ENCODE assay signal across 8 cellular contexts in genomic region chr16:48608452-48608851, GRCh38. TPM values are rescaled to one million over a fixed set of nuclear protein-coding genes. Genes with fewer than 3 reads are reported as not detected.
DNase-seq lines count a peak whose midpoint lies in the region; ATAC-seq and TF ChIP-seq lines count a peak whose summit lies in the region.

No MANE protein-coding gene starts in this region.

- TF ChIP-seq CTCF in AG04449 (IDR thresholded peaks at IDR 0.05; ENCODE audit: insufficient read depth, low read length, missing control alignments) (no peak), brain (conservative IDR thresholded peaks at IDR 0.05) (no peak), mesothelial cell of epicardium (IDR thresholded peaks at IDR 0.05; ENCODE audit: unreplicated experiment) (no peak)

- no peaks in the 10 kb centered on the region for H3K9me3 ChIP-seq in HUES64 (ENCODE audit: insufficient read depth, low read depth, low read length)
- H3K9me3 ChIP-seq in naive thymus-derived CD4-positive, alpha-beta T cell (ENCODE audit: control insufficient read depth in 2 of 3, low read length in 3 of 3): no peaks in the 10 kb centered on the region

- 43% methylated on average over 2 of the region's 3 CpGs for WGBS in HUES64

- peak overlapping the region; percentile 22; the same call in 1 of the 2 replicates for H3K27ac ChIP-seq in HUES64 (ENCODE audit: low read depth, low read length)
- H3K27ac ChIP-seq in naive thymus-derived CD4-positive, alpha-beta T cell (ENCODE audit: low read depth, low read length): peak overlapping the region; percentile 94

- H3K4me1 Mint-ChIP-seq in brain (peaks cover 25% of the 10 kb centered on the region), mesothelial cell of epicardium (peaks cover 25% of the 10 kb centered on the region)
- H3K4me1 Mint-ChIP-seq in naive thymus-derived CD4-positive, alpha-beta T cell: peaks cover 28 to 49% (median 42%) of the 10 kb centered on the region in 7 donors

- H3K36me3 Mint-ChIP-seq in brain: peaks cover 8% of the 10 kb centered on the region
- H3K36me3 Mint-ChIP-seq in naive thymus-derived CD4-positive, alpha-beta T cell: peaks cover 4 to 10% (median 8%) of the 10 kb centered on the region in 5 donors
- no peaks in the 10 kb centered on the region for H3K36me3 Mint-ChIP-seq in mesothelial cell of epicardium

- H3K4me1 ChIP-seq in HUES64 (ENCODE audit: insufficient read depth, low read length): peaks cover 48% of the 10 kb centered on the region
- peaks cover 65 to 80% of the 10 kb centered on the region in 2 donors for H3K4me1 ChIP-seq in naive thymus-derived CD4-positive, alpha-beta T cell (ENCODE audit: control insufficient read depth in 2 of 2, insufficient read depth in 2 of 2, low read length in 2 of 2)

- POLR2A ChIA-PET in AG04449 (lab: Yijun Ruan, JAX): no interaction called here
- POLR2A ChIA-PET in naive thymus-derived CD4-positive, alpha-beta T cell (lab: Charles Lee): interaction anchor here (0.6 to 3.1 kb wide), 4 partner anchors 10 to 63 kb away, joined by 3 to 17 read pairs (median 4); no protein-coding TSS in a partner anchor

- peak overlapping the region; percentile 97 for H3K4me3 ChIP-seq in AG04449 (ENCODE audit: low read depth, low read length)
- H3K4me3 ChIP-seq in HUES64 (ENCODE audit: low read length): peak overlapping the region; percentile 97
- peak overlapping the region; percentile 66 for H3K4me3 ChIP-seq in naive thymus-derived CD4-positive, alpha-beta T cell (ENCODE audit: low read length)

- H3K9ac ChIP-seq in HUES64 (ENCODE audit: low read depth, low read length): no peak overlapping the region; the same call in 1 of the 2 replicates

- H3K9me3 Mint-ChIP-seq in brain: peaks cover 0 to 15% (median 8%) of the 10 kb centered on the region in 5 experiments
- H3K9me3 Mint-ChIP-seq in naive thymus-derived CD4-positive, alpha-beta T cell: peaks cover 0 to 7% (median 4%) of the 10 kb centered on the region in 11 donors
- no peaks in the 10 kb centered on the region for H3K9me3 Mint-ChIP-seq in mesothelial cell of epicardium

- H3K27me3 Mint-ChIP-seq in brain (peaks cover 21% of the 10 kb centered on the region), mesothelial cell of epicardium (ENCODE audit: low read depth) (no peaks in the 10 kb centered on the region)
- H3K27me3 Mint-ChIP-seq in naive thymus-derived CD4-positive, alpha-beta T cell: no peaks in the 10 kb centered on the region

- CTCF ChIA-PET in AG04449 (lab: Yijun Ruan, JAX): interaction anchor here (2.8 kb wide), 1 partner anchor 15 kb away, joined by 16 read pairs; no protein-coding TSS in a partner anchor
- CTCF ChIA-PET in naive thymus-derived CD4-positive, alpha-beta T cell (lab: Charles Lee): interaction anchor here (0.6 to 6.6 kb wide), 2 partner anchors 14 to 224 kb away, joined by 5 to 32 read pairs; no protein-coding TSS in a partner anchor

- intact Hi-C loops in naive thymus-derived CD4-positive, alpha-beta T cell (cut with micrococcal nuclease): loop anchor here (1.0 to 10.0 kb wide), 6 partner anchors 14 to 1636 kb away; partner anchors contain the start of genes DNAJA2 (in 1 of the 2) and TENT4B (in 1 of the 2)

- ATAC-seq in GM18909 (IDR thresholded peaks at IDR 0.05; ENCODE audit: poor library complexity, unreplicated experiment): peak; percentile 36
- ATAC-seq in naive thymus-derived CD4-positive, alpha-beta T cell: no peak
- no peak for ATAC-seq in GM21360 (IDR thresholded peaks at IDR 0.05; ENCODE audit: unreplicated experiment)

- H3K27ac Mint-ChIP-seq in brain (peak overlapping the region in 4 of 5 experiments; percentile 86 to 95 (median 88)), mesothelial cell of epicardium (no peak overlapping the region)
- H3K27ac Mint-ChIP-seq in naive thymus-derived CD4-positive, alpha-beta T cell: peak overlapping the region in 7 of 9 donors; percentile 88 to 96 (median 90)

- DNase-seq in AG04449 (ENCODE audit: low read depth, low spot score): no peak
- peak in 7 of 9 donors; percentile 14 to 59 (median 31) for DNase-seq in naive thymus-derived CD4-positive, alpha-beta T cell
- DNase-seq in AG08396 (ENCODE audit: low spot score): no peak
- DNase-seq in mesothelial cell of epicardium (ENCODE audit: low spot score in 2 of 2, unreplicated experiment in 2 of 2): no peak

- H3K4me3 Mint-ChIP-seq in brain: no peak overlapping the region
- peak overlapping the region in 1 of 10 donors; percentile 95 for H3K4me3 Mint-ChIP-seq in naive thymus-derived CD4-positive, alpha-beta T cell
- H3K4me3 Mint-ChIP-seq in mesothelial cell of epicardium: no peak overlapping the region

- H3K27me3 ChIP-seq in HUES64 (ENCODE audit: insufficient read depth, low read length): no peaks in the 10 kb centered on the region
- H3K27me3 ChIP-seq in naive thymus-derived CD4-positive, alpha-beta T cell (ENCODE audit: control insufficient read depth in 2 of 2, insufficient read depth in 2 of 2, low read length in 2 of 2): no peaks in the 10 kb centered on the region

- no peaks in the 10 kb centered on the region; the same call in 1 of the 2 replicates for H3K36me3 ChIP-seq in HUES64 (ENCODE audit: insufficient read depth, low read length)
- H3K36me3 ChIP-seq in naive thymus-derived CD4-positive, alpha-beta T cell (ENCODE audit: control insufficient read depth in 2 of 3, insufficient read depth in 3 of 3, low read length in 3 of 3): peaks cover 0 to 4% (median 0%) of the 10 kb centered on the region in 3 experiments

RNA-seq across cellular contexts. Expression of gene N4BP1, which starts 1.5 kb away (rescaled TPM):
- polyA plus RNA-seq in HUES64 (2013, experiment 1 of 2): 18.3 TPM
- polyA plus RNA-seq in HUES64 (2013, experiment 2 of 2): 26.1 TPM
- 16.4 TPM for polyA plus RNA-seq in brain (ENCODE audit: insufficient read depth, low read depth, low replicate concordance)
- total RNA-seq in naive thymus-derived CD4-positive, alpha-beta T cell: 10 to 100 TPM; 51.5 to 86.0 (median 57.6) TPM
- 10 to 100 TPM; 32.7 to 42.2 TPM for polyA plus RNA-seq in naive thymus-derived CD4-positive, alpha-beta T cell
- 48.3 to 53.4 TPM (median 48.4 TPM) in 3 replicates for total RNA-seq in mesothelial cell of epicardium

Comparison
In these comparisons a context has a peak if more than half of its experiments do, and no peak if none do; other contexts are left out.
1. DNase-seq: peak in naive thymus-derived CD4-positive, alpha-beta T cell (7 of 9); none in AG04449 (single experiment), AG08396 (single experiment) and mesothelial cell of epicardium (0 of 2).
2. Peak in every context shown above with its lines, with median percentiles within 50 percentile points of each other: H3K4me3 ChIP-seq.